ENCODE assay signal across 20 cellular contexts in genomic region chr2:95029898-95030341, GRCh38. TPM values are rescaled to one million over a fixed set of nuclear protein-coding genes. Genes with fewer than 3 reads are reported as not detected.
DNase-seq lines count a peak whose midpoint lies in the region; ATAC-seq, FAIRE-seq and TF ChIP-seq lines count a peak whose summit lies in the region.
"Had no signal": no experiment of that assay in that cellular context is flagged by ENCODE, and none has a peak within 500 bp of the region (broad histone marks: within the 10 kb centered on the region; RNA-seq: fewer than 3 reads in every experiment).

No MANE protein-coding gene starts in this region.

- TF ChIP-seq CTCF in neural crest cell (conservative IDR thresholded peaks at IDR 0.05) = no peak

- H3K27ac ChIP-seq in caudate nucleus (ENCODE audit: low read depth, low read length) = peak overlapping the region; percentile 73
- H3K27ac ChIP-seq: upper lobe of left lung had no signal

- ATAC-seq in GM19351 (IDR thresholded peaks at IDR 0.05; ENCODE audit: unreplicated experiment) = no peak

- H3K27me3 Mint-ChIP-seq in neural crest cell (ENCODE audit: low read depth) = peaks cover 68% of the 10 kb centered on the region

- peak; percentile 30 for DNase-seq in SKM-1 treated with dmso at 0.1 percent for 144 hours (lab: John Stamatoyannopoulos, UW; ENCODE audit: unreplicated experiment)
- DNase-seq in SKM-1 (lab: John Stamatoyannopoulos, UW; ENCODE audit: unreplicated experiment) = no peak
- DNase-seq in HTR-8/SVneo (ENCODE audit: insufficient read length, low spot score) = no peak
- DNase-seq in caudate nucleus (lab: John Stamatoyannopoulos, UW) = peak in 24 of 61 donors; percentile 16 to 56 (median 32)
- DNase-seq in neural crest cell (ENCODE audit: low read depth, low spot score) = no peak
- no peak for DNase-seq in frontal cortex (ENCODE audit: low spot score in 2 of 2)
- no peak for DNase-seq in COLO668 (lab: John Stamatoyannopoulos, UW; ENCODE audit: unreplicated experiment)
- DNase-seq: 8988T; activated CD4-positive, alpha-beta T cell treated with anti-CD3 and anti-CD28 coated beads for 4 hours; activated T-cell treated with anti-CD3 and anti-CD28 coated beads, Interleukin-2, amount 50 U/mL, for 1 hour; CD8-positive, alpha-beta memory T cell; NCI-H1105 treated with DMSO at 0.1 percent for 48 hours; NK-92 treated with Interleukin-12 subunit alpha and Interleukin-12 subunit beta, amount 100 ng/mL, for 24 hours; stimulated activated CD4-positive, alpha-beta T cell treated with anti-CD3 and anti-CD28 coated beads, Interleukin-4, amount 100 ng/mL, for 4 hours; upper lobe of left lung had no signal

- H3K36me3 Mint-ChIP-seq in neural crest cell (ENCODE audit: low read depth) = no peaks in the 10 kb centered on the region

- H3K9me3 Mint-ChIP-seq in neural crest cell = no peaks in the 10 kb centered on the region
- H3K9me3 Mint-ChIP-seq: CD8-positive, alpha-beta memory T cell had no signal

- H3K4me1 Mint-ChIP-seq in neural crest cell = peaks cover 27% of the 10 kb centered on the region

- H3K4me3 Mint-ChIP-seq in neural crest cell = peak overlapping the region; percentile 48

- no peak overlapping the region for H3K27ac Mint-ChIP-seq in neural crest cell (ENCODE audit: unreplicated experiment)

- FAIRE-seq in HTR-8/SVneo (lab: Jason Lieb, UNC) = peak; percentile 23
- no peak for FAIRE-seq in frontal cortex (lab: Jason Lieb, UNC)
- FAIRE-seq: endothelial cell of umbilical vein, islet of Langerhans had no signal

RNA-seq across cellular contexts. Expression of gene MAL, which starts 4.4 kb away (rescaled TPM):
- total RNA-seq in neural crest cell (0.48 and 0.65 TPM in 2 replicates), frontal cortex (not detected)
- total RNA-seq: endothelial cell of umbilical vein, glomerular endothelial cell, osteocyte had no signal
